In the genomic region with DNA sequence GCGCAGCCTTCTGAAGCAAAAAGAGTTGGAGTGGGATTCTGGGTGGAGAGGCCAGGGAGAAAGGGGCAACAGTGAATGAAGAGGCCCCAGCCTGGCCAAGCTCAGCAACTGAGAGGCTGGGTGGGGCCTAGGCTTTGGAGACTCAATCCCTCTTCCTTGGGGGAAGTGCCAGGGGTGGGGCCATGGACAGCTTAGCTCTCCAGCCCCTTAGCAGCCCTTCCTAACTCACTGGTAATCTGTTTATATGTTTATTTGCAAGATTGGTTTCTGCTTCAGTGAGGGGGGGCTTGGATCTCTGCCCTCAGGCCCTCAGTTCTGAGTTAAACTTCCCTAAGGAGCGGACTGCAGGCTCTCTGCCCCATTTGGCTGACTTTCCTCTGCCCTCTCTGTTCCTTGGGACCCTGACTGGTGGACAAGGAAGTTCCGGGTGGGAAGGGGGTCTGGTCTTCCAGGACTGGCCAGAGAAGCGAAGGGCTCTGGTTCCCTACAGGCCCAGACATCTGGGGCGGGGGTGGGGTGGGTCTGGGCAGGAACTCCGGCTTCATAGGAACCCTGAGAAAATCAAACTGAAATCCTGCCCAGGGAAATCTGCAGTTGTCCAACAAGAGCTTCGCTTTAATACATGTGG, we compare ENCODE assay signal across 1 cellular context.
TF ChIP-seq lines count a peak whose summit lies in the region.

No MANE protein-coding gene starts in this region.

TF ChIP-seq in HCT116, 20 proteins besides CTCF, POLR2A, EP300 and RAD21 (continued from another document):
- TF ChIP-seq TCF7L2 (IDR thresholded peaks at IDR 0.05; ENCODE audit: borderline replicate concordance, extremely low read depth, insufficient read depth, insufficient read length) (no peak), YY1 (IDR thresholded peaks at IDR 0.05; ENCODE audit: extremely low read depth, insufficient replicate concordance, low read depth, low read length) (no peak), CBX3 (IDR thresholded peaks at IDR 0.05; ENCODE audit: low read depth) (no peak), ZNF274 (IDR thresholded peaks at IDR 0.05; ENCODE audit: low read depth, low read length) (no peak), EZH2 (IDR thresholded peaks at IDR 0.05) (no peak), SRF (IDR thresholded peaks at IDR 0.05; ENCODE audit: low read depth) (no peak)
- TF ChIP-seq, protein P1, sequence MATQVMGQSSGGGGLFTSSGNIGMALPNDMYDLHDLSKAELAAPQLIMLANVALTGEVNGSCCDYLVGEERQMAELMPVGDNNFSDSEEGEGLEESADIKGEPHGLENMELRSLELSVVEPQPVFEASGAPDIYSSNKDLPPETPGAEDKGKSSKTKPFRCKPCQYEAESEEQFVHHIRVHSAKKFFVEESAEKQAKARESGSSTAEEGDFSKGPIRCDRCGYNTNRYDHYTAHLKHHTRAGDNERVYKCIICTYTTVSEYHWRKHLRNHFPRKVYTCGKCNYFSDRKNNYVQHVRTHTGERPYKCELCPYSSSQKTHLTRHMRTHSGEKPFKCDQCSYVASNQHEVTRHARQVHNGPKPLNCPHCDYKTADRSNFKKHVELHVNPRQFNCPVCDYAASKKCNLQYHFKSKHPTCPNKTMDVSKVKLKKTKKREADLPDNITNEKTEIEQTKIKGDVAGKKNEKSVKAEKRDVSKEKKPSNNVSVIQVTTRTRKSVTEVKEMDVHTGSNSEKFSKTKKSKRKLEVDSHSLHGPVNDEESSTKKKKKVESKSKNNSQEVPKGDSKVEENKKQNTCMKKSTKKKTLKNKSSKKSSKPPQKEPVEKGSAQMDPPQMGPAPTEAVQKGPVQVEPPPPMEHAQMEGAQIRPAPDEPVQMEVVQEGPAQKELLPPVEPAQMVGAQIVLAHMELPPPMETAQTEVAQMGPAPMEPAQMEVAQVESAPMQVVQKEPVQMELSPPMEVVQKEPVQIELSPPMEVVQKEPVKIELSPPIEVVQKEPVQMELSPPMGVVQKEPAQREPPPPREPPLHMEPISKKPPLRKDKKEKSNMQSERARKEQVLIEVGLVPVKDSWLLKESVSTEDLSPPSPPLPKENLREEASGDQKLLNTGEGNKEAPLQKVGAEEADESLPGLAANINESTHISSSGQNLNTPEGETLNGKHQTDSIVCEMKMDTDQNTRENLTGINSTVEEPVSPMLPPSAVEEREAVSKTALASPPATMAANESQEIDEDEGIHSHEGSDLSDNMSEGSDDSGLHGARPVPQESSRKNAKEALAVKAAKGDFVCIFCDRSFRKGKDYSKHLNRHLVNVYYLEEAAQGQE (IDR thresholded peaks at IDR 0.05; ENCODE audit: low read depth), result no peak
TF ChIP-seq in HCT116: peak in this region for 0.
